Comparison of ENCODE assay signal across 1 cellular context in the genomic region with DNA sequence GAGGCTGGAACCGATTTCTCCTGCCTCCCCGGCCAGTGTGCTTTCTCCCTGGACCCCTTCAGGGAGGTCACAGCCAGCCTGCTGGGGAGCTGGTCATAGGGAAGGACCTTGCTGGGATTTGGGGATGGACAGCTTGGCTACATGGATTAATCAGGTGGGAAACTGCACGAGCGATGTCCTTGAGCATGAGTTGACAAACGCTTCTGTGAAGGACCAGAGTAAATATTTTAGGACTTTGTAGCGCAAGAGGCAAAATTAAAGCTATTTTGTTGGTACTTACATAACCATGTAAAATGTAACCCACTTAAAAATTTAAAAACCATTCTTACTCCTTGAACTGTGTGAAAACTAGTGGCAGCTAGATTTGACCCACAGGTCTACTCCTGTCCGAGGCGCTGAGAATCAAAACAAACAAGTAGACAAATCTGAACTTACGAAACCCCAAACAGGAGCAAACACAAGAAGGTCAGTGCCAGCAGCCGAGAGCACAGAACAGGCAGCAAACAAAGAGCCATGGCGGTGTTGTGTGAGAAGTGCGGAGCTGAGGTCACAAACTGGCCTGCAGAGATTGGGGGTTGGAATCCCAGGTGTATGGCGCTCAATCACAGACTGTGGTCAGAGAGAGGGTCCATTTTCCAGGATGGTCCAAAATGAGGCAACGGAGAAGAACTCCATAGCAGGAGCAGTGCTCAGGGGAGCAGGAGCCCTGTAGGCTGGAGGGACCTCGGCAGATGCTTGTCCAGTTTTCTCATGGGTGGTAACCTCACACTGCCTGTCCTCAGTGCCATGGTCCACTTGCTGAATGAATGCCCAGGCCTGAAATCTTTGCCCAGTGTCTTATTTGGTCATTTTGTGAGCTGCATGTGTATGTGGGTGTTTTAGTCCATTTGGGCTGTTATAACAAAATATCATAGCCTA.
TF ChIP-seq lines count a peak whose summit lies in the region.

No MANE protein-coding gene starts in this region.

TF ChIP-seq in liver, 16 proteins besides CTCF, POLR2A, EP300 and RAD21 (continued from another document):
- TF ChIP-seq, protein P1, sequence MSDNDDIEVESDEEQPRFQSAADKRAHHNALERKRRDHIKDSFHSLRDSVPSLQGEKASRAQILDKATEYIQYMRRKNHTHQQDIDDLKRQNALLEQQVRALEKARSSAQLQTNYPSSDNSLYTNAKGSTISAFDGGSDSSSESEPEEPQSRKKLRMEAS (IDR thresholded peaks at IDR 0.05) = peak; percentile 78
- TF ChIP-seq HNF4G (IDR thresholded peaks at IDR 0.05) = peak; percentile 54
- peak in 1 of 2 donors; percentile 57 for TF ChIP-seq JUND (IDR thresholded peaks at IDR 0.05)
- TF ChIP-seq TAF1 (conservative IDR thresholded peaks at IDR 0.05) = no peak
- no peak for TF ChIP-seq ATF3 (IDR thresholded peaks at IDR 0.05)
- TF ChIP-seq FOXA1 (IDR thresholded peaks at IDR 0.05) = peak; percentile 34
